Comparison of ENCODE assay signal across 8 cellular contexts in the genomic region with DNA sequence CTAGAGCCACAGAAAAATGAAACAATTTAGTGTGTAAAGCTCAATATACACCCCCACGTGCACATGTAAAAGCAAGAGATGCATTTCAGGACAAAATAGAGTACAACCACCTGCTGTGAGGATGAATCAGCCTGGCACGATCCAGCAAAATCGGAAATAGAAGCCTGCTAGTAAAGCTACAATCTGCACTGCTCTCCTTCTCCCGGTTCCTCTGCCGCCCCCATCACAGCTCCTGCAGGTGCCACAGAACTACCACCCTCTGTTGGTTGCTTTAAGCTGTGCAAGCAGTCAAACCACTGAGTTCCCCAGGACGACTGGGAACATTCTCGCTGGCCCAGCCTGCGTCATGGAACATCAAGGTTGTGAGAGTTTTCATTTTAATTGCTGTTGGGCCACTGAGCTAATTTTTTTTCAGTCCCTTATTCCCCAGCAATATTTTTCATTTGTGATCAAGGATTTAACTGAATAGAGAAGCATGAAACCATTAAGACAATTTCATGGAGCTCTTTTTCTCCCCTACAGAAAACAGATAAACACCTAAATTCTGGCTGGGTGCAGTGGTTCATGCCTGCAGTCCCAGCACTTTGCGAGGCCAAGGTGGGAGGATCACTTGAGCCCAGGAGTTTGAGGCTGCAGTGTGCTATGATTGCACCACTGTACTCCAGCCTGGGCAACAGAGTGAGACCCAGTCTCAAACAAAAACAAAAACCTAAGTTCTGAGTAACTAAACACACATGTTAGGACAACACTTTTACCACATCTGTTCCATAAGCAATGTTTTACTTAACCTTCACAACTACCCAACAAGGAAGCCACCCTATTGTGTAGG. TPM values are rescaled to one million over a fixed set of nuclear protein-coding genes. Genes with fewer than 3 reads are reported as not detected.
DNase-seq lines count a peak whose midpoint lies in the region; ATAC-seq and TF ChIP-seq lines count a peak whose summit lies in the region.

No MANE protein-coding gene starts in this region.

- no peaks in the 10 kb centered on the region for H3K27me3 ChIP-seq in HL-60 (ENCODE audit: insufficient read depth, poor library complexity, severe bottlenecking)

- TF ChIP-seq CTCF in HL-60 (IDR thresholded peaks at IDR 0.05; ENCODE audit: insufficient read depth, low read length), result peak; percentile 78
- no peak for TF ChIP-seq CTCF in mesothelial cell of epicardium (IDR thresholded peaks at IDR 0.05; ENCODE audit: unreplicated experiment)

- no peak overlapping the region for H3K4me3 ChIP-seq in HL-60 (replicated peaks; ENCODE audit: insufficient read depth, low read length)

- no peaks in the 10 kb centered on the region for H3K36me3 Mint-ChIP-seq in mesothelial cell of epicardium

- H3K4me3 Mint-ChIP-seq in mesothelial cell of epicardium, result no peak overlapping the region

- peaks cover 14% of the 10 kb centered on the region for H3K4me1 Mint-ChIP-seq in mesothelial cell of epicardium

- no peaks in the 10 kb centered on the region for H3K9me3 Mint-ChIP-seq in mesothelial cell of epicardium

- peak; percentile 55 for DNase-seq in COLO829 (ENCODE audit: low spot score)
- DNase-seq in HL-60 (ENCODE audit: low read depth in 1 of 2, low spot score in 1 of 2), result peak; percentile 30 to 77
- peak; percentile 25 for DNase-seq in NCI-H82 treated with DMSO at 0.1 percent for 48 hours (lab: John Stamatoyannopoulos, UW; ENCODE audit: unreplicated experiment)
- DNase-seq in activated CD8-positive, alpha-beta memory T cell treated with anti-CD3 and anti-CD28 coated beads, Interleukin-2, amount 50 U/mL, for 24 hours (ENCODE audit: extremely low read depth), result peak; percentile 2
- DNase-seq in fibroblast of peridontal ligament (ENCODE audit: extremely low read depth), result peak; percentile 8
- DNase-seq in occipital lobe (lab: John Stamatoyannopoulos, UW), result peak; percentile 79
- DNase-seq in mesothelial cell of epicardium (ENCODE audit: low spot score in 2 of 2, unreplicated experiment in 2 of 2), result no peak

- H3K27ac Mint-ChIP-seq in mesothelial cell of epicardium, result no peak overlapping the region

- H3K27ac ChIP-seq in HL-60 (replicated peaks), result no peak overlapping the region

- no peaks in the 10 kb centered on the region for H3K27me3 Mint-ChIP-seq in mesothelial cell of epicardium (ENCODE audit: low read depth)

- ATAC-seq in GM18870 (IDR thresholded peaks at IDR 0.05; ENCODE audit: unreplicated experiment), result no peak

RNA-seq across cellular contexts. Expression of a gene that starts 47.6 kb away (rescaled TPM):
- total RNA-seq in occipital lobe, result 15.4 TPM
- 14.8 to 17.1 TPM (median 16.0 TPM) in 3 replicates for total RNA-seq in mesothelial cell of epicardium

Comparison
In these comparisons a context has a peak if more than half of its experiments do, and no peak if none do; other contexts are left out.
1. DNase-seq: peak in COLO829 (single experiment), HL-60 (2 of 2), NCI-H82 treated with DMSO at 0.1 percent for 48 hours (single experiment), activated CD8-positive, alpha-beta memory T cell treated with anti-CD3 and anti-CD28 coated beads, Interleukin-2, amount 50 U/mL, for 24 hours (single experiment), fibroblast of peridontal ligament (single experiment) and occipital lobe (single experiment); none in mesothelial cell of epicardium (0 of 2).